In genomic region chr7:92447239-92448184, GRCh38 we compare ENCODE assay signal across 1 cellular context.
TF ChIP-seq lines count a peak whose summit lies in the region.

Gene GATAD1, plus strand, starts transcription at chr7:92447482. Its CDS starts 248 bp downstream, at chr7:92447730.

TF ChIP-seq in HepG2, 621 proteins besides CTCF, POLR2A, EP300 and RAD21 (continued from another document and continues in another):
- TF ChIP-seq, protein P1, sequence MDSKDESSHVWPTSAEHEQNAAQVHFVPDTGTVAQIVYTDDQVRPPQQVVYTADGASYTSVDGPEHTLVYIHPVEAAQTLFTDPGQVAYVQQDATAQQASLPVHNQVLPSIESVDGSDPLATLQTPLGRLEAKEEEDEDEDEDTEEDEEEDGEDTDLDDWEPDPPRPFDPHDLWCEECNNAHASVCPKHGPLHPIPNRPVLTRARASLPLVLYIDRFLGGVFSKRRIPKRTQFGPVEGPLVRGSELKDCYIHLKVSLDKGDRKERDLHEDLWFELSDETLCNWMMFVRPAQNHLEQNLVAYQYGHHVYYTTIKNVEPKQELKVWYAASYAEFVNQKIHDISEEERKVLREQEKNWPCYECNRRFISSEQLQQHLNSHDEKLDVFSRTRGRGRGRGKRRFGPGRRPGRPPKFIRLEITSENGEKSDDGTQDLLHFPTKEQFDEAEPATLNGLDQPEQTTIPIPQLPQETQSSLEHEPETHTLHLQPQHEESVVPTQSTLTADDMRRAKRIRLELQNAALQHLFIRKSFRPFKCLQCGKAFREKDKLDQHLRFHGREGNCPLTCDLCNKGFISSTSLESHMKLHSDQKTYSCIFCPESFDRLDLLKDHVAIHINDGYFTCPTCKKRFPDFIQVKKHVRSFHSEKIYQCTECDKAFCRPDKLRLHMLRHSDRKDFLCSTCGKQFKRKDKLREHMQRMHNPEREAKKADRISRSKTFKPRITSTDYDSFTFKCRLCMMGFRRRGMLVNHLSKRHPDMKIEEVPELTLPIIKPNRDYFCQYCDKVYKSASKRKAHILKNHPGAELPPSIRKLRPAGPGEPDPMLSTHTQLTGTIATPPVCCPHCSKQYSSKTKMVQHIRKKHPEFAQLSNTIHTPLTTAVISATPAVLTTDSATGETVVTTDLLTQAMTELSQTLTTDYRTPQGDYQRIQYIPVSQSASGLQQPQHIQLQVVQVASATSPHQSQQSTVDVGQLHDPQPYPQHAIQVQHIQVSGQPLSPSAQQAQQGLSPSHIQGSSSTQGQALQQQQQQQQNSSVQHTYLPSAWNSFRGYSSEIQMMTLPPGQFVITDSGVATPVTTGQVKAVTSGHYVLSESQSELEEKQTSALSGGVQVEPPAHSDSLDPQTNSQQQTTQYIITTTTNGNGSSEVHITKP (CRISPR knock-in tag; IDR thresholded peaks at IDR 0.05; ENCODE audit: low read depth): peak; percentile 63; the same call in 1 of the 2 replicates
- TF ChIP-seq ZNF800 (CRISPR knock-in tag; IDR thresholded peaks at IDR 0.05): peak; percentile 21; the same call in 1 of the 2 replicates
- TF ChIP-seq JARID2 (CRISPR knock-in tag; IDR thresholded peaks at IDR 0.05; ENCODE audit: insufficient replicate concordance): peak; percentile 31
- TF ChIP-seq ZNF839 (CRISPR knock-in tag; IDR thresholded peaks at IDR 0.05; ENCODE audit: borderline replicate concordance): 0 out of 2 replicates have a peak, but pooled peaks have one; percentile 28
- TF ChIP-seq NR1H2 (CRISPR knock-in tag; IDR thresholded peaks at IDR 0.05; ENCODE audit: borderline replicate concordance, low read depth): peak; percentile 6; the same call in 1 of the 2 replicates
- peak; percentile 54; the same call in 1 of the 2 replicates for TF ChIP-seq ZNF614 (CRISPR knock-in tag; IDR thresholded peaks at IDR 0.05; ENCODE audit: borderline replicate concordance)
- peak; percentile 74; the same call in 1 of the 2 replicates for TF ChIP-seq ARNTL (CRISPR knock-in tag; IDR thresholded peaks at IDR 0.05)
- TF ChIP-seq ZNF232 (CRISPR knock-in tag; IDR thresholded peaks at IDR 0.05; ENCODE audit: borderline replicate concordance): peak; percentile 75; the same call in 1 of the 2 replicates
- TF ChIP-seq, protein P2, sequence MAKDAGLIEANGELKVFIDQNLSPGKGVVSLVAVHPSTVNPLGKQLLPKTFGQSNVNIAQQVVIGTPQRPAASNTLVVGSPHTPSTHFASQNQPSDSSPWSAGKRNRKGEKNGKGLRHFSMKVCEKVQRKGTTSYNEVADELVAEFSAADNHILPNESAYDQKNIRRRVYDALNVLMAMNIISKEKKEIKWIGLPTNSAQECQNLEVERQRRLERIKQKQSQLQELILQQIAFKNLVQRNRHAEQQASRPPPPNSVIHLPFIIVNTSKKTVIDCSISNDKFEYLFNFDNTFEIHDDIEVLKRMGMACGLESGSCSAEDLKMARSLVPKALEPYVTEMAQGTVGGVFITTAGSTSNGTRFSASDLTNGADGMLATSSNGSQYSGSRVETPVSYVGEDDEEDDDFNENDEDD (CRISPR knock-in tag; IDR thresholded peaks at IDR 0.05; ENCODE audit: borderline replicate concordance): peak; percentile 68; the same call in 1 of the 2 replicates
- peak; percentile 86 for TF ChIP-seq KDM2A (CRISPR knock-in tag; IDR thresholded peaks at IDR 0.05; ENCODE audit: borderline replicate concordance, low read depth)
- peak; percentile 6; the same call in 1 of the 2 replicates for TF ChIP-seq ZNF281 (CRISPR knock-in tag; IDR thresholded peaks at IDR 0.05; ENCODE audit: borderline replicate concordance)
- TF ChIP-seq PHF20 (CRISPR knock-in tag; IDR thresholded peaks at IDR 0.05): peak; percentile 91
- peak; percentile 57; the same call in 1 of the 2 replicates for TF ChIP-seq ZNF441 (CRISPR knock-in tag; IDR thresholded peaks at IDR 0.05; ENCODE audit: borderline replicate concordance)
- 0 out of 2 replicates have a peak, but pooled peaks have one; percentile 46 for TF ChIP-seq MAF1 (CRISPR knock-in tag; IDR thresholded peaks at IDR 0.05; ENCODE audit: borderline replicate concordance)
- no peak for TF ChIP-seq ZBTB8A (CRISPR knock-in tag; IDR thresholded peaks at IDR 0.05; ENCODE audit: borderline replicate concordance, low read depth)
- peak; percentile 85; the same call in 1 of the 2 replicates for TF ChIP-seq ZNF773 (CRISPR knock-in tag; IDR thresholded peaks at IDR 0.05; ENCODE audit: borderline replicate concordance)
- 0 out of 2 replicates have a peak, but pooled peaks have one; percentile 17 for TF ChIP-seq RARA (CRISPR knock-in tag; IDR thresholded peaks at IDR 0.05)
- no peak for TF ChIP-seq ZNF383 (CRISPR knock-in tag; IDR thresholded peaks at IDR 0.05; ENCODE audit: borderline replicate concordance)
- 0 out of 2 replicates have a peak, but pooled peaks have one; percentile 48 for TF ChIP-seq POLR2AphosphoS2 (IDR thresholded peaks at IDR 0.05; ENCODE audit: low read depth, low read length)
- peak; percentile 83 for TF ChIP-seq ZNF263 (CRISPR knock-in tag; IDR thresholded peaks at IDR 0.05)
- TF ChIP-seq MYC (CRISPR knock-in tag; IDR thresholded peaks at IDR 0.05; ENCODE audit: borderline replicate concordance): peak; percentile 79
- TF ChIP-seq BHLHE40 (IDR thresholded peaks at IDR 0.05; ENCODE audit: low read length): peak; percentile 32; the same call in 1 of the 2 replicates
- TF ChIP-seq HMG20B (CRISPR knock-in tag; conservative IDR thresholded peaks at IDR 0.05): no peak
- TF ChIP-seq TOE1 (CRISPR knock-in tag; IDR thresholded peaks at IDR 0.05): peak; percentile 69; the same call in 1 of the 2 replicates
- TF ChIP-seq FOXC1 (CRISPR knock-in tag; IDR thresholded peaks at IDR 0.05; ENCODE audit: borderline replicate concordance): peak; percentile 84; the same call in 1 of the 2 replicates
- TF ChIP-seq ZNF792 (CRISPR knock-in tag; IDR thresholded peaks at IDR 0.05): peak; percentile 51; the same call in 1 of the 2 replicates
- 0 out of 2 replicates have a peak, but pooled peaks have one; percentile 53 for TF ChIP-seq PBX3 (CRISPR knock-in tag; IDR thresholded peaks at IDR 0.05; ENCODE audit: borderline replicate concordance)
- peak; percentile 69; the same call in 1 of the 2 replicates for TF ChIP-seq ZNF333 (CRISPR knock-in tag; IDR thresholded peaks at IDR 0.05; ENCODE audit: borderline replicate concordance)
- TF ChIP-seq HES4 (CRISPR knock-in tag; IDR thresholded peaks at IDR 0.05; ENCODE audit: borderline replicate concordance): no peak
- no peak; the same call in 1 of the 2 replicates for TF ChIP-seq SMAD9 (CRISPR knock-in tag; IDR thresholded peaks at IDR 0.05)
- no peak for TF ChIP-seq HBP1 (CRISPR knock-in tag; IDR thresholded peaks at IDR 0.05; ENCODE audit: low read depth)
- peak; percentile 83 for TF ChIP-seq KDM5B (CRISPR knock-in tag; IDR thresholded peaks at IDR 0.05; ENCODE audit: borderline replicate concordance)
- peak; percentile 52; the same call in 1 of the 2 replicates for TF ChIP-seq ZNF12 (CRISPR knock-in tag; IDR thresholded peaks at IDR 0.05)
- TF ChIP-seq NONO (IDR thresholded peaks at IDR 0.05): no peak
- peak; percentile 18; the same call in 1 of the 2 replicates for TF ChIP-seq NONO (CRISPR knock-in tag; conservative IDR thresholded peaks at IDR 0.05)
- TF ChIP-seq ZNF772 (CRISPR knock-in tag; IDR thresholded peaks at IDR 0.05): peak; percentile 78
- TF ChIP-seq ZNF225 (CRISPR knock-in tag; IDR thresholded peaks at IDR 0.05): no peak
- TF ChIP-seq, protein P3, sequence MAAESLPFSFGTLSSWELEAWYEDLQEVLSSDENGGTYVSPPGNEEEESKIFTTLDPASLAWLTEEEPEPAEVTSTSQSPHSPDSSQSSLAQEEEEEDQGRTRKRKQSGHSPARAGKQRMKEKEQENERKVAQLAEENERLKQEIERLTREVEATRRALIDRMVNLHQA (CRISPR knock-in tag; IDR thresholded peaks at IDR 0.05): no peak
- TF ChIP-seq ZNF768 (CRISPR knock-in tag; IDR thresholded peaks at IDR 0.05): peak; percentile 71
- TF ChIP-seq HNF1A (IDR thresholded peaks at IDR 0.05; ENCODE audit: low read depth): no peak
- peak; percentile 59; the same call in 1 of the 2 replicates for TF ChIP-seq HNF1A (CRISPR knock-in tag; IDR thresholded peaks at IDR 0.05; ENCODE audit: borderline replicate concordance)
- no peak for TF ChIP-seq SOX6 (IDR thresholded peaks at IDR 0.05)
- TF ChIP-seq SOX6 (CRISPR knock-in tag; IDR thresholded peaks at IDR 0.05): peak; percentile 10; the same call in 1 of the 2 replicates
- 0 out of 2 replicates have a peak, but pooled peaks have one; percentile 66 for TF ChIP-seq NAIF1 (CRISPR knock-in tag; IDR thresholded peaks at IDR 0.05; ENCODE audit: borderline replicate concordance)
- no peak for TF ChIP-seq ZNF3 (CRISPR knock-in tag; IDR thresholded peaks at IDR 0.05)
- TF ChIP-seq BRCA1 (CRISPR knock-in tag; IDR thresholded peaks at IDR 0.05): peak; percentile 50; the same call in 1 of the 2 replicates
- TF ChIP-seq POLR2G (IDR thresholded peaks at IDR 0.05; ENCODE audit: low read depth, low read length): peak; percentile 95
